In genomic region chr1:46203738-46204405, GRCh38 we compare ENCODE assay signal across 1 cellular context.
TF ChIP-seq lines count a peak whose summit lies in the region.

No MANE protein-coding gene starts in this region.

TF ChIP-seq in H1, 55 proteins besides CTCF, POLR2A, EP300 and RAD21:
- TF ChIP-seq ASH2L (IDR thresholded peaks at IDR 0.05; ENCODE audit: low read length) (peak; percentile 8), MAFK (IDR thresholded peaks at IDR 0.05; ENCODE audit: low read depth, low read length) (no peak)
